Comparison of ENCODE assay signal across 27 cellular contexts in the genomic region with DNA sequence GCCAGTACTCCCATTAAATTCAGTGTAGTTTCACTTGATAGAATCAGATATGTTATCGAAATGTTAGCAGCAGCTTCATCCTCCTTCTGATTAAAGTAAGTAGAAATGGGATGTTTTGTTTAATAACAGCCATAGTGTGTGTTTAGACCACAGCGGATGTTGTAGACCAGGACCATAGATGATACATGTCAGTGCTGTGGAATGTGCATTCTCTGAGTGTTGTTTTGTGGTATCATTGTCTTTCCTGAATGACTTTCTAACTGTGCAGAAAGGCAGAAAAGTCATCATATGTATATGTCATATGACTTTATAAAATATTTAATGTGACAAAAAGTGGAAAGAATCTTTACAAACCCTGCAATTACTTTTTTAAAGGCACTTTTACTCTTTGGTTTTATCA. TPM values are rescaled to one million over a fixed set of nuclear protein-coding genes. Genes with fewer than 3 reads are reported as not detected.
A peak's percentile ranks its signal among the peaks of the same experiment; 100 is the strongest.
DNase-seq lines count a peak whose midpoint lies in the region; ATAC-seq and TF ChIP-seq lines count a peak whose summit lies in the region.
"Had no signal": no experiment of that assay in that cellular context is flagged by ENCODE, and none has a peak within 500 bp of the region (broad histone marks: within the 10 kb centered on the region; RNA-seq: fewer than 3 reads in every experiment).

No MANE protein-coding gene starts in this region.

- H3K27ac Mint-ChIP-seq in T-cell (peak overlapping the region; percentile 40 to 77), CD14-positive monocyte (no peak overlapping the region)
- H3K27ac Mint-ChIP-seq: activated naive CD4-positive, alpha-beta T cell treated with anti-CD3 and anti-CD28 coated beads, Interleukin-2, amount 10 ng/mL, durations not matched to agents 7 days and 5 days had no signal

- H3K36me3 Mint-ChIP-seq in T-cell (peaks cover 50% of the 10 kb centered on the region), CD14-positive monocyte (peaks cover 69 to 81% of the 10 kb centered on the region in 2 donors)

- POLR2A ChIA-PET in T-cell (lab: Charles Lee): interaction anchor here (0.7 kb wide), 2 partner anchors 19 to 1046 kb away, joined by 3 read pairs; no protein-coding TSS in a partner anchor

- DNase-seq in AG08395 (ENCODE audit: low spot score) (peak; percentile 10), EL (peak; percentile 50), T-cell (no peak), iris pigment epithelial cell (ENCODE audit: low read depth) (peak; percentile 39), NCI-H1092 (lab: John Stamatoyannopoulos, UW) (no peak), CD14-positive monocyte (ENCODE audit: low spot score) (no peak), foreskin fibroblast (no peak)
- DNase-seq in stimulated activated CD4-positive, alpha-beta T cell treated with anti-CD3 and anti-CD28 coated beads, Interleukin-4, amount 100 ng/mL, for 1 hour: no peak
- DNase-seq: activated CD4-positive, CD25-positive, alpha-beta regulatory T cell; activated naive CD4-positive, alpha-beta T cell treated with anti-CD3 and anti-CD28 coated beads, Interleukin-2, amount 10 ng/mL, durations not matched to agents 7 days and 5 days; BE2C; COR-L47; effector CD8-positive, alpha-beta T cell; hippocampal formation; Kasumi-1; NCI-H1694; NCI-H446; NCI-H748 treated with DMSO at 0.1 percent for 48 hours; stimulated activated CD4-positive, alpha-beta T cell treated with anti-CD3 and anti-CD28 coated beads, Interleukin-12 subunit alpha, Interleukin-12 subunit beta, amount 100 ng/mL, for 4 hours; stimulated activated CD4-positive, alpha-beta T cell treated with anti-CD3 and anti-CD28 coated beads, Interleukin-2, amount 100 ng/mL, for 48 hours; trophoblast cell had no signal

- H3K4me3 Mint-ChIP-seq in T-cell (no peak overlapping the region), CD14-positive monocyte (no peak overlapping the region)
- H3K4me3 Mint-ChIP-seq: activated naive CD4-positive, alpha-beta T cell treated with anti-CD3 and anti-CD28 coated beads, Interleukin-2, amount 10 ng/mL, durations not matched to agents 7 days and 5 days had no signal

- intact Hi-C loops in CD14-positive monocyte (cut with micrococcal nuclease): no loop called here

- peaks cover 7 to 27% (median 15%) of the 10 kb centered on the region in 3 donors for H3K4me1 Mint-ChIP-seq in T-cell
- no peaks in the 10 kb centered on the region for H3K4me1 Mint-ChIP-seq in CD14-positive monocyte

- CTCF ChIA-PET in T-cell (lab: Charles Lee): interaction anchor here in 1 of 2 donors (3.1 kb wide), 1 partner anchor 9 kb away, joined by 30 read pairs; no protein-coding TSS in a partner anchor

- H3K4me3 ChIP-seq in foreskin fibroblast (ENCODE audit: low read depth in 1 of 2, low read length in 2 of 2): no peak overlapping the region
- H3K4me3 ChIP-seq: cardiac muscle cell, coronary artery, prostate gland had no signal

- H3K27me3 Mint-ChIP-seq in T-cell: no peaks in the 10 kb centered on the region
- H3K27me3 Mint-ChIP-seq in CD14-positive monocyte (ENCODE audit: low read depth in 3 of 3): no peaks in the 10 kb centered on the region
- H3K27me3 Mint-ChIP-seq: activated naive CD4-positive, alpha-beta T cell treated with anti-CD3 and anti-CD28 coated beads, Interleukin-2, amount 10 ng/mL, durations not matched to agents 7 days and 5 days had no signal

- TF ChIP-seq CTCF in CD14-positive monocyte (IDR thresholded peaks at IDR 0.05): no peak
- TF ChIP-seq CTCF in foreskin fibroblast (IDR thresholded peaks at IDR 0.05; ENCODE audit: low read depth, low read length): no peak

- no peak for ATAC-seq in T-cell (replicated peaks in 1 of 4)
- ATAC-seq: HepG2, left lobe of liver, sciatic nerve had no signal

- no peaks in the 10 kb centered on the region for H3K9me3 Mint-ChIP-seq in T-cell
- H3K9me3 Mint-ChIP-seq in CD14-positive monocyte: peaks cover 0 to 1% (median 0%) of the 10 kb centered on the region in 7 donors
- H3K9me3 Mint-ChIP-seq: activated naive CD4-positive, alpha-beta T cell treated with anti-CD3 and anti-CD28 coated beads, Interleukin-2, amount 10 ng/mL, durations not matched to agents 7 days and 5 days had no signal

RNA-seq across cellular contexts. Expression of a gene that starts 55.6 kb away (rescaled TPM):
- 100 to 1,000 TPM; 243 to 380 (median 294) TPM for total RNA-seq in T-cell
- polyA plus RNA-seq in CD14-positive monocyte: 10 to 100 TPM; 35.9 to 57.9 TPM

Comparison
In these comparisons a context has a peak if more than half of its experiments do, and no peak if none do; other contexts are left out.
1. DNase-seq: peak in AG08395 (single experiment), EL (single experiment) and iris pigment epithelial cell (single experiment); none in T-cell (0 of 34), stimulated activated CD4-positive, alpha-beta T cell treated with anti-CD3 and anti-CD28 coated beads, Interleukin-4, amount 100 ng/mL, for 1 hour (single experiment), NCI-H1092 (single experiment), CD14-positive monocyte (single experiment) and foreskin fibroblast (0 of 2).
2. H3K27ac Mint-ChIP-seq: peak in T-cell (2 of 2); none in CD14-positive monocyte (0 of 7).